29 cellular contexts compared by ENCODE assay signal in genomic region chr13:28586585-28587540, GRCh38.
DNase-seq lines count a peak whose midpoint lies in the region; ATAC-seq and TF ChIP-seq lines count a peak whose summit lies in the region.
"Had no signal": no experiment of that assay in that cellular context is flagged by ENCODE, and none has a peak within 500 bp of the region (broad histone marks: within the 10 kb centered on the region; RNA-seq: fewer than 3 reads in every experiment).

No MANE protein-coding gene starts in this region.

- H3F3A ChIP-seq in PC-9 (ENCODE audit: insufficient read depth, low read depth), result no peaks in the 10 kb centered on the region

- peaks cover 31% of the 10 kb centered on the region for H3K4me1 ChIP-seq in HUES64 (ENCODE audit: insufficient read depth, low read length)
- no peaks in the 10 kb centered on the region for H3K4me1 ChIP-seq in PC-9 (replicated peaks; ENCODE audit: insufficient read depth)
- H3K4me1 ChIP-seq: adrenal gland, sigmoid colon, stomach had no signal

- H3K9me2 ChIP-seq in PC-9 (ENCODE audit: insufficient read depth), result no peaks in the 10 kb centered on the region

- H3K27me3 Mint-ChIP-seq in central memory CD8-positive, alpha-beta T cell, result peaks cover 14% of the 10 kb centered on the region
- no peaks in the 10 kb centered on the region for H3K27me3 Mint-ChIP-seq in natural killer cell (ENCODE audit: low read depth in 2 of 2)

- CTCF ChIA-PET in PC-9 (lab: Charles Lee), result no interaction called here

- H3K36me3 Mint-ChIP-seq in central memory CD8-positive, alpha-beta T cell (ENCODE audit: insufficient read depth), result no peaks in the 10 kb centered on the region
- no peaks in the 10 kb centered on the region for H3K36me3 Mint-ChIP-seq in stimulated activated effector memory CD8-positive, alpha-beta T cell treated with anti-CD3 and anti-CD28 coated beads, Interleukin-12 subunit alpha, Interleukin-12 subunit beta, amount 100 ng/mL, for 72 hours
- H3K36me3 Mint-ChIP-seq in natural killer cell, result no peaks in the 10 kb centered on the region
- H3K36me3 Mint-ChIP-seq: activated naive CD4-positive, alpha-beta T cell treated with anti-CD3 and anti-CD28 coated beads, Interleukin-2, amount 10 ng/mL, durations not matched to agents 7 days and 5 days; natural killer cell treated with Interleukin-12 subunit alpha and Interleukin-12 subunit beta and Interleukin-15 and Interleukin-18, amount 100 ng/mL, for 72 hours had no signal

- H3K9ac ChIP-seq in HUES64 (ENCODE audit: low read depth, low read length), result no peak overlapping the region

- DNase-seq in central memory CD8-positive, alpha-beta T cell (ENCODE audit: low spot score in 2 of 2), result no peak
- DNase-seq in stimulated activated effector memory CD8-positive, alpha-beta T cell treated with anti-CD3 and anti-CD28 coated beads, Interleukin-12 subunit alpha, Interleukin-12 subunit beta, amount 100 ng/mL, for 72 hours (ENCODE audit: low spot score in 2 of 2), result no peak
- no peak for DNase-seq in PC-9
- no peak for DNase-seq in NCI-H1694 (lab: John Stamatoyannopoulos, UW)
- DNase-seq in natural killer cell, result no peak
- DNase-seq: activated CD4-positive, CD25-positive, alpha-beta regulatory T cell treated with anti-CD3 and anti-CD28 coated beads, Interleukin-2, amount 50 U/mL, for 72 hours; activated CD8-positive, alpha-beta T cell treated with anti-CD3 and anti-CD28 coated beads, Interleukin-2, amount 10 ng/mL, durations not matched to agents 7 days and 5 days; activated naive CD4-positive, alpha-beta T cell treated with anti-CD3 and anti-CD28 coated beads, Interleukin-2, amount 10 ng/mL, durations not matched to agents 7 days and 5 days; adrenal gland; C1 segment of cervical spinal cord; Caco-2; central memory CD4-positive, alpha-beta T cell; GDM1; glutamatergic neuron; HCEC 1CT; kidney; NCI-H1436 treated with DMSO at 0.1 percent for 48 hours; OCI-M1; sigmoid colon; stimulated activated CD4-positive, alpha-beta T cell treated with anti-CD3 and anti-CD28 coated beads, Interleukin-12 subunit alpha, Interleukin-12 subunit beta, amount 100 ng/mL, for 4 hours; stimulated activated CD4-positive, alpha-beta T cell treated with anti-CD3 and anti-CD28 coated beads, Interleukin-2, amount 100 ng/mL, for 48 hours; stomach; thyroid gland had no signal

- no peaks in the 10 kb centered on the region for H3K9me3 Mint-ChIP-seq in central memory CD8-positive, alpha-beta T cell
- no peaks in the 10 kb centered on the region for H3K9me3 Mint-ChIP-seq in stimulated activated effector memory CD8-positive, alpha-beta T cell treated with anti-CD3 and anti-CD28 coated beads, Interleukin-12 subunit alpha, Interleukin-12 subunit beta, amount 100 ng/mL, for 72 hours
- no peaks in the 10 kb centered on the region for H3K9me3 Mint-ChIP-seq in natural killer cell
- H3K9me3 Mint-ChIP-seq: activated naive CD4-positive, alpha-beta T cell treated with anti-CD3 and anti-CD28 coated beads, Interleukin-2, amount 10 ng/mL, durations not matched to agents 7 days and 5 days; activated T-helper 17 cell treated with anti-CD3 and anti-CD28 coated beads, Interleukin-2, amount 50 U/mL, for 72 hours; IgD-negative memory B cell; natural killer cell treated with Interleukin-12 subunit alpha and Interleukin-12 subunit beta and Interleukin-15 and Interleukin-18, amount 100 ng/mL, for 72 hours had no signal

- H3K4me2 ChIP-seq in PC-9, result no peak overlapping the region

- intact Hi-C loops in PC-9 (cut with micrococcal nuclease; ENCODE audit: unreplicated experiment) (no loop called here), natural killer cell (cut with micrococcal nuclease) (no loop called here)

- no peaks in the 10 kb centered on the region for H4K20me1 ChIP-seq in PC-9 (ENCODE audit: insufficient read depth)

- H2AFZ ChIP-seq in PC-9, result no peak overlapping the region

- H3K4me1 Mint-ChIP-seq in central memory CD8-positive, alpha-beta T cell, result peaks cover 4% of the 10 kb centered on the region
- H3K4me1 Mint-ChIP-seq in stimulated activated effector memory CD8-positive, alpha-beta T cell treated with anti-CD3 and anti-CD28 coated beads, Interleukin-12 subunit alpha, Interleukin-12 subunit beta, amount 100 ng/mL, for 72 hours, result peaks cover 22% of the 10 kb centered on the region
- H3K4me1 Mint-ChIP-seq in natural killer cell, result peaks cover 0 to 5% of the 10 kb centered on the region in 2 donors

- no peaks in the 10 kb centered on the region for H3K36me3 ChIP-seq in HUES64 (ENCODE audit: insufficient read depth, low read length)
- H3K36me3 ChIP-seq in PC-9 (ENCODE audit: low read depth), result no peaks in the 10 kb centered on the region
- H3K36me3 ChIP-seq: adrenal gland, sigmoid colon, stomach, thyroid gland had no signal

- H3K9me3 ChIP-seq in HUES64 (ENCODE audit: insufficient read depth, low read depth, low read length) (no peaks in the 10 kb centered on the region), PC-9 (ENCODE audit: insufficient read depth, low read depth) (no peaks in the 10 kb centered on the region)
- H3K9me3 ChIP-seq: adrenal gland, Caco-2, sigmoid colon, stomach, thyroid gland had no signal

- H3K27me3 ChIP-seq in HUES64 (ENCODE audit: insufficient read depth, low read length) (no peaks in the 10 kb centered on the region), PC-9 (ENCODE audit: insufficient read depth, low read depth) (peaks cover 63% of the 10 kb centered on the region)
- H3K27me3 ChIP-seq: sigmoid colon, thyroid gland had no signal

- no peak overlapping the region for H3K4me3 ChIP-seq in HUES64 (ENCODE audit: low read length)
- no peak overlapping the region for H3K4me3 ChIP-seq in PC-9
- H3K4me3 ChIP-seq: adrenal gland, sigmoid colon, stomach, thyroid gland had no signal

- no TSS peak for BruUV-seq in PC-9 (replicated peaks; lab: Mats Ljungman, UMichigan)

- peak; percentile 44 for ATAC-seq in GM18868 (IDR thresholded peaks at IDR 0.05; ENCODE audit: unreplicated experiment)
- no peak for ATAC-seq in central memory CD8-positive, alpha-beta T cell (replicated peaks; ENCODE audit: extremely low read depth, poor library complexity, severe bottlenecking)
- peak; percentile 13 for ATAC-seq in stimulated activated effector memory CD8-positive, alpha-beta T cell treated with anti-CD3 and anti-CD28 coated beads, Interleukin-12 subunit alpha, Interleukin-12 subunit beta, amount 100 ng/mL, for 72 hours
- ATAC-seq in natural killer cell, result no peak
- ATAC-seq: activated CD8-positive, alpha-beta T cell treated with anti-CD3 and anti-CD28 coated beads, Interleukin-2, amount 10 ng/mL, durations not matched to agents 7 days and 5 days; activated T-helper 17 cell treated with anti-CD3 and anti-CD28 coated beads, Interleukin-2, amount 50 U/mL, for 72 hours; esophagus mucosa; natural killer cell treated with Interleukin-12 subunit alpha and Interleukin-12 subunit beta and Interleukin-15 and Interleukin-18, amount 100 ng/mL, for 72 hours had no signal

- H3K4me3 Mint-ChIP-seq in central memory CD8-positive, alpha-beta T cell, result no peak overlapping the region
- no peak overlapping the region for H3K4me3 Mint-ChIP-seq in stimulated activated effector memory CD8-positive, alpha-beta T cell treated with anti-CD3 and anti-CD28 coated beads, Interleukin-12 subunit alpha, Interleukin-12 subunit beta, amount 100 ng/mL, for 72 hours
- H3K4me3 Mint-ChIP-seq in natural killer cell, result no peak overlapping the region
- H3K4me3 Mint-ChIP-seq: activated CD8-positive, alpha-beta T cell treated with anti-CD3 and anti-CD28 coated beads, Interleukin-2, amount 10 ng/mL, durations not matched to agents 7 days and 5 days; activated naive CD4-positive, alpha-beta T cell treated with anti-CD3 and anti-CD28 coated beads, Interleukin-2, amount 10 ng/mL, durations not matched to agents 7 days and 5 days; IgD-negative memory B cell; natural killer cell treated with Interleukin-12 subunit alpha and Interleukin-12 subunit beta and Interleukin-15 and Interleukin-18, amount 100 ng/mL, for 72 hours had no signal

- WGBS in HUES64, result 18% methylated on average over 3 of the region's 5 CpGs

- H3K27ac ChIP-seq in HUES64 (ENCODE audit: low read depth, low read length), result peak overlapping the region; percentile 84; the same call in 1 of the 2 replicates
- H3K27ac ChIP-seq in PC-9, result no peak overlapping the region
- H3K27ac ChIP-seq: adrenal gland, sigmoid colon, stomach, thyroid gland had no signal

- POLR2A ChIA-PET in PC-9 (lab: Charles Lee; ENCODE audit: unreplicated experiment), result no interaction called here

- H3K27ac Mint-ChIP-seq in central memory CD8-positive, alpha-beta T cell (ENCODE audit: low read depth), result peak overlapping the region; percentile 10
- peak overlapping the region; percentile 6 for H3K27ac Mint-ChIP-seq in stimulated activated effector memory CD8-positive, alpha-beta T cell treated with anti-CD3 and anti-CD28 coated beads, Interleukin-12 subunit alpha, Interleukin-12 subunit beta, amount 100 ng/mL, for 72 hours
- H3K27ac Mint-ChIP-seq in natural killer cell, result no peak overlapping the region
- H3K27ac Mint-ChIP-seq: activated CD8-positive, alpha-beta T cell treated with anti-CD3 and anti-CD28 coated beads, Interleukin-2, amount 10 ng/mL, durations not matched to agents 7 days and 5 days; activated naive CD4-positive, alpha-beta T cell treated with anti-CD3 and anti-CD28 coated beads, Interleukin-2, amount 10 ng/mL, durations not matched to agents 7 days and 5 days; activated T-helper 17 cell treated with anti-CD3 and anti-CD28 coated beads, Interleukin-2, amount 50 U/mL, for 72 hours; IgD-negative memory B cell had no signal

- H3K79me2 ChIP-seq in PC-9 (ENCODE audit: low read depth), result no peaks in the 10 kb centered on the region

- TF ChIP-seq CTCF in PC-9 (conservative IDR thresholded peaks at IDR 0.05) (no peak), natural killer cell (IDR thresholded peaks at IDR 0.05) (no peak)

Comparison
In these comparisons a context has a peak if more than half of its experiments do, and no peak if none do; other contexts are left out.
1. ATAC-seq: peak in GM18868 (single experiment) and stimulated activated effector memory CD8-positive, alpha-beta T cell treated with anti-CD3 and anti-CD28 coated beads, Interleukin-12 subunit alpha, Interleukin-12 subunit beta, amount 100 ng/mL, for 72 hours (single experiment); none in central memory CD8-positive, alpha-beta T cell (single experiment) and natural killer cell (0 of 3).
2. H3K27ac Mint-ChIP-seq: peak in central memory CD8-positive, alpha-beta T cell (single experiment) and stimulated activated effector memory CD8-positive, alpha-beta T cell treated with anti-CD3 and anti-CD28 coated beads, Interleukin-12 subunit alpha, Interleukin-12 subunit beta, amount 100 ng/mL, for 72 hours (single experiment); none in natural killer cell (0 of 2).